In the genomic region with DNA sequence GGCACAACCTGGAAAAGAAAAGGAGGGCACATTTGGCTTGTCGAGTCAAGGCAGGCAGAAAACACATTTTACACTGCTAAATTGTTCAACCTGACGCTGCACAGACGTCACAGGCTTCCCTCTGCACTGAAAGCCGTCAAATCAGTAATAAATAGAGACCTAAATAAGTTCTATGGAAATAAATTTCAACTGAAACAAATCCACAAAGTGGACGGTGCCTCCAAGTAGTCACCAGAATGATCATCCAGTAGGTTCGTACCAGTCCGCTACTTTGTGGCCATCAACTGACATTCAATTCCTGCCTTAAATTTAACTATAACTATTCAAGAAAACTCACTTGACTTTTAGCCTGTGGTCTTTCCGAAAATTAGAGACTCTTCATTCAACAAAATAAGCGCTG, we compare ENCODE assay signal across 10 cellular contexts. TPM values are rescaled to one million over a fixed set of nuclear protein-coding genes. Genes with fewer than 3 reads are reported as not detected.
DNase-seq lines count a peak whose midpoint lies in the region; FAIRE-seq and TF ChIP-seq lines count a peak whose summit lies in the region.
"Had no signal": no experiment of that assay in that cellular context is flagged by ENCODE, and none has a peak within 500 bp of the region (broad histone marks: within the 10 kb centered on the region; RNA-seq: fewer than 3 reads in every experiment).

No MANE protein-coding gene starts in this region.

- peaks cover 5% of the 10 kb centered on the region; the same call in 1 of the 2 replicates for H3K23me2 ChIP-seq in H1 (ENCODE audit: low read depth, low read length)

- peak overlapping the region; percentile 91 to 98 (median 94) for H3K4me2 ChIP-seq in BLaER1 treated with 17β-estradiol and CSF1 and Interleukin-3, amounts not matched to agents 10 nM and 100 nM
- H3K4me2 ChIP-seq in MM.1S (ENCODE audit: low read depth, low read length) (peak overlapping the region; percentile 94), H1 (ENCODE audit: insufficient read depth in 1 of 2, low read depth in 2 of 2, low read length in 2 of 2) (peak overlapping the region; percentile 75 to 84), neural progenitor cell (peak overlapping the region; percentile 82)

- H4K91ac ChIP-seq in H1 (replicated peaks; ENCODE audit: insufficient read length, low read length) = no peak overlapping the region

- no peak overlapping the region for H4K5ac ChIP-seq in H1 (ENCODE audit: insufficient read length, low read depth, low read length)

- H3K9me3 Mint-ChIP-seq in neural progenitor cell = no peaks in the 10 kb centered on the region

- H3K36me3 Mint-ChIP-seq in neural progenitor cell = no peaks in the 10 kb centered on the region

- no peak overlapping the region for H2BK15ac ChIP-seq in H1 (ENCODE audit: low read length)

- no peak overlapping the region for H3K56ac ChIP-seq in H1 (replicated peaks; ENCODE audit: insufficient read length, low read depth, low read length)

- H3K36me3 ChIP-seq in BLaER1 treated with 17β-estradiol and CSF1 and Interleukin-3, amounts not matched to agents 10 nM and 100 nM = no peaks in the 10 kb centered on the region
- H3K36me3 ChIP-seq in MM.1S (replicated peaks; ENCODE audit: insufficient read depth, low read length) (no peaks in the 10 kb centered on the region), H1 (ENCODE audit: control insufficient read depth in 2 of 4, insufficient read depth in 4 of 4, low read length in 3 of 4) (no peaks in the 10 kb centered on the region), neural progenitor cell (no peaks in the 10 kb centered on the region)

- CTCF ChIA-PET in H1 (lab: Charles Lee; ENCODE audit: partially characterized antibody) = interaction anchor here (0.7 to 1.4 kb wide), 3 partner anchors 8 to 38 kb away, joined by 3 to 8 read pairs (median 6); no protein-coding TSS in a partner anchor

- POLR2A ChIA-PET in H1 (lab: Charles Lee; ENCODE audit: partially characterized antibody) = interaction anchor here (1.6 to 2.1 kb wide), 2 partner anchors 8 to 55 kb away, joined by 4 to 13 read pairs; a partner anchor contains a TSS

- peaks cover 5 to 20% (median 13%) of the 10 kb centered on the region in 10 experiments; a peak in 16 of 20 replicates for H3K4me1 ChIP-seq in BLaER1 treated with 17β-estradiol and CSF1 and Interleukin-3, amounts not matched to agents 10 nM and 100 nM
- H3K4me1 ChIP-seq in MM.1S (ENCODE audit: low read length) = peaks cover 6% of the 10 kb centered on the region
- H3K4me1 ChIP-seq in H1 (replicated peaks in 1 of 4; ENCODE audit: control insufficient read depth in 3 of 4, insufficient read depth in 4 of 4, low read length in 3 of 4) = peaks cover 0 to 6% (median 5%) of the 10 kb centered on the region in 4 experiments; a peak in 5 of 7 replicates
- no peaks in the 10 kb centered on the region for H3K4me1 ChIP-seq in neural progenitor cell

- peaks cover 15% of the 10 kb centered on the region for H3K4me1 Mint-ChIP-seq in neural progenitor cell

- H3K79me2 ChIP-seq in MM.1S (ENCODE audit: low read length) (no peaks in the 10 kb centered on the region), H1 (ENCODE audit: control insufficient read depth in 1 of 2, insufficient read depth in 2 of 2, low read length in 2 of 2) (no peaks in the 10 kb centered on the region), neural progenitor cell (ENCODE audit: low read depth) (no peaks in the 10 kb centered on the region)

- H3K23ac ChIP-seq in H1 (ENCODE audit: insufficient read length) = no peak overlapping the region

- no peak for TF ChIP-seq POLR2A in H1 (IDR thresholded peaks at IDR 0.05; ENCODE audit: control extremely low read depth in 1 of 2, low read depth in 2 of 2, low read length in 2 of 2)

- H3K27me3 ChIP-seq in BLaER1 treated with 17β-estradiol and CSF1 and Interleukin-3, amounts not matched to agents 10 nM and 100 nM = no peaks in the 10 kb centered on the region
- no peaks in the 10 kb centered on the region for H3K27me3 ChIP-seq in MM.1S (replicated peaks; ENCODE audit: insufficient read depth, low read length)
- H3K27me3 ChIP-seq in H1 (replicated peaks in 1 of 4; ENCODE audit: control insufficient read depth in 3 of 4, extremely low read depth in 1 of 4, insufficient read depth in 3 of 4, low read length in 3 of 4) = peaks cover 0 to 4% (median 3%) of the 10 kb centered on the region in 4 experiments; a peak in 5 of 7 replicates
- peaks cover 20% of the 10 kb centered on the region for H3K27me3 ChIP-seq in neural progenitor cell

- H3K79me1 ChIP-seq in H1 (ENCODE audit: low read depth, low read length) = no peaks in the 10 kb centered on the region

- no peaks in the 10 kb centered on the region for H3F3A ChIP-seq in MM.1S (ENCODE audit: insufficient read depth, low read length)
- H3F3A ChIP-seq in neural progenitor cell (ENCODE audit: low read depth) = peaks cover 12% of the 10 kb centered on the region

- no peak overlapping the region for H2BK12ac ChIP-seq in H1 (ENCODE audit: low read depth, low read length)

- no peak for DNase-seq in MM.1S
- no peak for DNase-seq in H1 (ENCODE audit: low read depth in 1 of 2, low spot score in 2 of 2)
- no peak for DNase-seq in neural progenitor cell (ENCODE audit: low spot score)
- DNase-seq in putamen (ENCODE audit: low spot score) = no peak
- no peak for DNase-seq in central memory CD4-positive, alpha-beta T cell
- DNase-seq in NCI-H510A (lab: John Stamatoyannopoulos, UW) = no peak
- no peak for DNase-seq in activated CD8-positive, alpha-beta memory T cell treated with anti-CD3 and anti-CD28 coated beads for 24 hours

- peak overlapping the region; percentile 73 to 87 (median 81); a peak in 20 of 22 replicates for H3K27ac ChIP-seq in BLaER1 treated with 17β-estradiol and CSF1 and Interleukin-3, amounts not matched to agents 10 nM and 100 nM
- H3K27ac ChIP-seq in MM.1S (ENCODE audit: low read length) = peak overlapping the region; percentile 37; the same call in 1 of the 2 replicates
- no peak overlapping the region for H3K27ac ChIP-seq in H1 (ENCODE audit: low read depth, low read length)
- no peak overlapping the region for H3K27ac ChIP-seq in neural progenitor cell

- H3K9ac ChIP-seq in BLaER1 treated with 17β-estradiol and CSF1 and Interleukin-3, amounts not matched to agents 10 nM and 100 nM = peak overlapping the region; percentile 76 to 95 (median 85)
- H3K9ac ChIP-seq in MM.1S (ENCODE audit: low read length) = peak overlapping the region; percentile 74
- peak overlapping the region in 1 of 4 experiments; percentile 68; a peak in 1 of 7 replicates for H3K9ac ChIP-seq in H1 (replicated peaks in 1 of 4; ENCODE audit: extremely low read depth in 1 of 4, low read depth in 3 of 4, low read length in 3 of 4)
- H3K9ac ChIP-seq in neural progenitor cell = no peak overlapping the region

- no peak overlapping the region for H3K18ac ChIP-seq in H1 (ENCODE audit: extremely low read depth, low read length)

- H3K4ac ChIP-seq in H1 (replicated peaks; ENCODE audit: insufficient read length, low read depth, low read length) = no peak overlapping the region

- no peak for FAIRE-seq in H1 (lab: Jason Lieb, UNC)

- H2BK120ac ChIP-seq in H1 (replicated peaks; ENCODE audit: low read depth, low read length) = no peak overlapping the region

- H3K9me3 ChIP-seq in BLaER1 treated with 17β-estradiol and CSF1 and Interleukin-3, amounts not matched to agents 10 nM and 100 nM (replicated peaks in 1 of 11) = no peaks in the 10 kb centered on the region
- no peaks in the 10 kb centered on the region for H3K9me3 ChIP-seq in MM.1S (replicated peaks; ENCODE audit: insufficient read depth, low read length)
- no peaks in the 10 kb centered on the region for H3K9me3 ChIP-seq in H1 (ENCODE audit: insufficient read depth in 2 of 2, low read depth in 1 of 2, low read length in 1 of 2)
- H3K9me3 ChIP-seq in neural progenitor cell (ENCODE audit: low read depth) = no peaks in the 10 kb centered on the region

- no peak for TF ChIP-seq EP300 in H1 (IDR thresholded peaks at IDR 0.05; ENCODE audit: borderline replicate concordance in 1 of 2, low read depth in 2 of 2, low read length in 2 of 2)

- TF ChIP-seq CTCF in MM.1S (IDR thresholded peaks at IDR 0.05; ENCODE audit: low read length) (no peak), H1 (IDR thresholded peaks at IDR 0.05; ENCODE audit: control extremely low read depth in 1 of 3, insufficient read depth in 1 of 3, low read depth in 1 of 3, low read length in 3 of 3) (no peak), neural progenitor cell (IDR thresholded peaks at IDR 0.05) (no peak)

- no peak overlapping the region for H4K8ac ChIP-seq in H1 (ENCODE audit: extremely low read depth, insufficient read depth, low read length)

- H3K4me3 Mint-ChIP-seq in neural progenitor cell = peak overlapping the region; percentile 87

- no peak overlapping the region for H2AK5ac ChIP-seq in H1 (ENCODE audit: low read depth, low read length)

- H3K27me3 Mint-ChIP-seq in neural progenitor cell (ENCODE audit: insufficient read depth, low read depth) = peaks cover 4% of the 10 kb centered on the region

- WGBS in H1 (ENCODE audit: extremely low coverage in 1 of 2, insufficient coverage in 1 of 2, insufficient read length in 1 of 2, insufficient replicate concordance in 2 of 2, low coverage in 1 of 2, low lambda C conversion rate in 2 of 2, missing lambda C conversion rate in 1 of 2), 2 experiments = 58% methylated on average over 9 of the region's 9 CpGs; no CpG with 5 or more reads in 1 of the 2 experiments

- no peaks in the 10 kb centered on the region for H3K9me2 ChIP-seq in MM.1S (replicated peaks; ENCODE audit: insufficient read depth, low read length)

- no peak for TF ChIP-seq RAD21 in H1 (IDR thresholded peaks at IDR 0.05 in 1 of 2, conservative IDR thresholded peaks at IDR 0.05 in 1 of 2; ENCODE audit: low read depth in 2 of 2, low read length in 2 of 2)

- peak overlapping the region; percentile 67 to 76 (median 70) for H3K4me3 ChIP-seq in BLaER1 treated with 17β-estradiol and CSF1 and Interleukin-3, amounts not matched to agents 10 nM and 100 nM
- peak overlapping the region; percentile 81 for H3K4me3 ChIP-seq in MM.1S (ENCODE audit: low read length)
- H3K4me3 ChIP-seq in H1 (ENCODE audit: extremely low read depth in 1 of 4, insufficient read depth in 2 of 4, low read depth in 3 of 4, low read length in 4 of 4) = peak overlapping the region; percentile 67 to 80 (median 73)
- peak overlapping the region; percentile 89 for H3K4me3 ChIP-seq in neural progenitor cell

- H3K14ac ChIP-seq in H1 (ENCODE audit: insufficient read length) = no peak overlapping the region

- no peak overlapping the region for H2BK20ac ChIP-seq in H1 (ENCODE audit: low read length)

- no peaks in the 10 kb centered on the region for H4K20me1 ChIP-seq in BLaER1 treated with 17β-estradiol and CSF1 and Interleukin-3, amounts not matched to agents 10 nM and 100 nM
- H4K20me1 ChIP-seq in MM.1S (ENCODE audit: insufficient read depth, low read length) (no peaks in the 10 kb centered on the region), H1 (replicated peaks in 1 of 2; ENCODE audit: control insufficient read depth in 1 of 2, insufficient read depth in 2 of 2, low read length in 2 of 2) (no peaks in the 10 kb centered on the region), neural progenitor cell (ENCODE audit: low read depth) (no peaks in the 10 kb centered on the region)

- H2BK5ac ChIP-seq in H1 (ENCODE audit: low read depth, low read length) = no peak overlapping the region

- H3K27ac Mint-ChIP-seq in neural progenitor cell = no peak overlapping the region

- peak overlapping the region; percentile 91 for H2AFZ ChIP-seq in MM.1S (ENCODE audit: low read length)
- H2AFZ ChIP-seq in H1 (ENCODE audit: low read length) = 0 out of 2 replicates have a peak overlapping the region, but pooled peaks have one; percentile 77
- peak overlapping the region; percentile 95 for H2AFZ ChIP-seq in neural progenitor cell (replicated peaks)

RNA-seq across cellular contexts. Expression of a gene that starts 49.0 kb away (rescaled TPM):
- total RNA-seq in H1 (2021; fragmentation: NEBNext Ultra II Directional; extraction: Animal tissue kit (Norgen Biotek cat#: 25700)) = not detected in 2 replicates
- not detected in 2 replicates for polyA plus RNA-seq in H1 (2011; rRNA removed)
- not detected for polyA plus RNA-seq in H1 (2011; cell fraction: cytosol; rRNA removed)
- not detected for polyA plus RNA-seq in H1 (2011; cell fraction: nucleus; rRNA removed)
- polyA plus RNA-seq in H1 (2012, experiment 1 of 2) = not detected in 4 replicates
- polyA plus RNA-seq in H1 (2012, experiment 2 of 2) = not detected
- polyA plus RNA-seq in H1 (2013, experiment 1 of 2) = not detected
- polyA plus RNA-seq in H1 (2013, experiment 2 of 2) = 0.06 TPM
- polyA minus RNA-seq in H1 (2011; rRNA and poly(A)+ RNA removed) = not detected in 2 replicates
- polyA minus RNA-seq in H1 (2011; cell fraction: cytosol; rRNA and poly(A)+ RNA removed) = not detected
- polyA minus RNA-seq in H1 (2011; cell fraction: nucleus; rRNA and poly(A)+ RNA removed) = not detected
- not detected in 2 replicates for total RNA-seq in neural progenitor cell (ENCODE audit: low replicate concordance)
- total RNA-seq: dermis microvascular lymphatic vessel endothelial cell, M059J had no signal

RNA-seq across cellular contexts. Expression of a gene that starts 54.3 kb away (rescaled TPM):
- total RNA-seq in H1 (2021; fragmentation: NEBNext Ultra II Directional; extraction: Animal tissue kit (Norgen Biotek cat#: 25700)) = 229 and 231 TPM in 2 replicates
- 18.4 and 48.6 TPM in 2 replicates for polyA plus RNA-seq in H1 (2011; rRNA removed)
- 54.2 TPM for polyA plus RNA-seq in H1 (2011; cell fraction: cytosol; rRNA removed)
- 10.0 TPM for polyA plus RNA-seq in H1 (2011; cell fraction: nucleus; rRNA removed)
- polyA plus RNA-seq in H1 (2012, experiment 1 of 2) = 113 to 197 TPM (median 125 TPM) in 4 replicates
- polyA plus RNA-seq in H1 (2012, experiment 2 of 2) = 13.9 TPM
- 182 TPM for polyA plus RNA-seq in H1 (2013, experiment 1 of 2)
- 197 TPM for polyA plus RNA-seq in H1 (2013, experiment 2 of 2)
- 13.4 and 27.5 TPM in 2 replicates for polyA minus RNA-seq in H1 (2011; rRNA and poly(A)+ RNA removed)
- polyA minus RNA-seq in H1 (2011; cell fraction: cytosol; rRNA and poly(A)+ RNA removed) = 41.8 TPM
- polyA minus RNA-seq in H1 (2011; cell fraction: nucleus; rRNA and poly(A)+ RNA removed) = 33.4 TPM
- total RNA-seq in neural progenitor cell (ENCODE audit: low replicate concordance) = 49.0 and 93.9 TPM in 2 replicates

Comparison
In these comparisons a context has a peak if more than half of its experiments do, and no peak if none do; other contexts are left out.
1. H3K27ac ChIP-seq: peak in BLaER1 treated with 17β-estradiol and CSF1 and Interleukin-3, amounts not matched to agents 10 nM and 100 nM (11 of 11) and MM.1S (single experiment); none in H1 (single experiment) and neural progenitor cell (single experiment).
2. Peak in every context shown above with its lines, with median percentiles within 50 percentile points of each other: H3K4me2 ChIP-seq, H3K4me3 ChIP-seq and H2AFZ ChIP-seq.